Comparison of ENCODE assay signal across 20 cellular contexts in genomic region chr5:158769702-158770101, GRCh38.
A peak's percentile ranks its signal among the peaks of the same experiment; 100 is the strongest.
DNase-seq lines count a peak whose midpoint lies in the region; ATAC-seq and TF ChIP-seq lines count a peak whose summit lies in the region.
"Had no signal": no experiment of that assay in that cellular context is flagged by ENCODE, and none has a peak within 500 bp of the region (broad histone marks: within the 10 kb centered on the region; RNA-seq: fewer than 3 reads in every experiment).

No MANE protein-coding gene starts in this region.

- no peak for TF ChIP-seq EP300 in gastroesophageal sphincter (IDR thresholded peaks at IDR 0.05)

- H3K36me3 ChIP-seq in adipocyte (ENCODE audit: control insufficient read depth, insufficient read depth, low read length, severe bottlenecking) (peaks cover 36% of the 10 kb centered on the region), gastroesophageal sphincter (no peaks in the 10 kb centered on the region)
- H3K36me3 ChIP-seq: SJSA1 had no signal

- 69 to 80% methylated on average over 1 of the region's 1 CpG for WGBS in gastroesophageal sphincter (ENCODE audit: low coverage in 1 of 2), 2 donors

- no peak for TF ChIP-seq POLR2A in gastroesophageal sphincter (IDR thresholded peaks at IDR 0.05)

- H3K4me1 ChIP-seq in adipocyte (ENCODE audit: control insufficient read depth, insufficient read depth, low read length) = peaks cover 62% of the 10 kb centered on the region
- H3K4me1 ChIP-seq in gastroesophageal sphincter = peaks cover 0 to 24% (median 7%) of the 10 kb centered on the region in 3 donors

- H3K27me3 ChIP-seq in adipocyte (replicated peaks; ENCODE audit: control insufficient read depth, insufficient read depth, low read length) (no peaks in the 10 kb centered on the region), gastroesophageal sphincter (no peaks in the 10 kb centered on the region)
- H3K27me3 ChIP-seq: SJSA1 had no signal

- H3K27ac ChIP-seq in gastroesophageal sphincter = peak overlapping the region in 3 of 4 donors; percentile 41 to 45 (median 45)
- H3K27ac ChIP-seq: epithelial cell of prostate, SJSA1 had no signal

- H3K4me3 ChIP-seq in adipocyte (ENCODE audit: low read length) (peak overlapping the region; percentile 57), gastroesophageal sphincter (no peak overlapping the region)
- H3K4me3 ChIP-seq: SJSA1 had no signal

- H3K9me3 ChIP-seq in adipocyte (ENCODE audit: control insufficient read depth, low read length) (no peaks in the 10 kb centered on the region), gastroesophageal sphincter (no peaks in the 10 kb centered on the region)
- H3K9me3 ChIP-seq: SJSA1 had no signal

- intact Hi-C loops in sciatic nerve (cut with DNase I) = no loop called here

- peak; percentile 53 for DNase-seq in AG20443 (ENCODE audit: low spot score)
- DNase-seq in adipocyte (ENCODE audit: low read depth) = peak; percentile 77
- no peak for DNase-seq in sciatic nerve (ENCODE audit: low spot score)
- no peak for DNase-seq in DMS153 (lab: John Stamatoyannopoulos, UW)
- DNase-seq in mucosa of gallbladder (ENCODE audit: low spot score) = no peak
- DNase-seq: activated CD4-positive, alpha-beta T cell treated with anti-CD3 and anti-CD28 coated beads for 1 hour; activated CD8-positive, alpha-beta memory T cell treated with anti-CD3 and anti-CD28 coated beads, Interleukin-2, amount 10 ng/mL, durations not matched to agents 7 days and 5 days; activated gamma-delta T cell; HCEC 1CT; left colon; MM.1S; naive thymus-derived CD4-positive, alpha-beta T cell; NCI-H1930; stimulated activated CD4-positive, alpha-beta T cell treated with anti-CD3 and anti-CD28 coated beads, Interleukin-12 subunit alpha, Interleukin-12 subunit beta, amount 100 ng/mL, for 4 hours; stimulated activated naive B cell treated with anti-CD40 and anti-IgM and Interleukin-4, amounts not matched to agents 10 μg/mL and 1 μg/mL and 100 μg/mL, for 72 hours had no signal

- peak overlapping the region; percentile 77 for H3K9ac ChIP-seq in adipocyte (ENCODE audit: low read length)

- TF ChIP-seq CTCF in gastroesophageal sphincter (IDR thresholded peaks at IDR 0.05) = no peak

- ATAC-seq in gastroesophageal sphincter = peak; percentile 72
- peak; percentile 93 for ATAC-seq in sciatic nerve
- ATAC-seq in HG02973 (IDR thresholded peaks at IDR 0.05; ENCODE audit: unreplicated experiment) = no peak
- ATAC-seq in GM19463 (IDR thresholded peaks at IDR 0.05; ENCODE audit: unreplicated experiment) = no peak
- ATAC-seq: activated CD8-positive, alpha-beta memory T cell treated with anti-CD3 and anti-CD28 coated beads, Interleukin-2, amount 10 ng/mL, durations not matched to agents 7 days and 5 days; left colon; naive thymus-derived CD4-positive, alpha-beta T cell had no signal

Comparison
In these comparisons a context has a peak if more than half of its experiments do, and no peak if none do; other contexts are left out.
1. DNase-seq: peak in AG20443 (single experiment) and adipocyte (single experiment); none in sciatic nerve (single experiment), DMS153 (single experiment) and mucosa of gallbladder (single experiment).
2. ATAC-seq: peak in gastroesophageal sphincter (single experiment) and sciatic nerve (single experiment); none in HG02973 (single experiment) and GM19463 (single experiment).